Comparison of ENCODE assay signal across 30 cellular contexts in genomic region chr5:175380701-175381100, GRCh38.
"Had no signal": no experiment of that assay in that cellular context is flagged by ENCODE, and none has a peak within 500 bp of the region (broad histone marks: within the 10 kb centered on the region; RNA-seq: fewer than 3 reads in every experiment).

No MANE protein-coding gene starts in this region.

- H3K4me2 ChIP-seq: neural progenitor cell, smooth muscle cell had no signal

- H3K36me3 ChIP-seq: left lung, lower lobe of right lung, neural progenitor cell, neutrophil, right atrium auricular region, right lobe of liver, thyroid gland, transverse colon, upper lobe of left lung, vagina had no signal

- H3K27ac Mint-ChIP-seq: immature natural killer cell; mesothelial cell of epicardium; naive B cell; natural killer cell; nephron progenitor cell; neural progenitor cell; stimulated activated memory B cell treated with anti-CD40 and anti-IgM and Interleukin-4, amounts not matched to agents 10 μg/mL and 1 μg/mL and 100 μg/mL, for 72 hours; stimulated activated naive CD8-positive, alpha-beta T cell treated with anti-CD3 and anti-CD28 coated beads, Interleukin-15, amount 100 ng/mL, for 72 hours had no signal

- ATAC-seq: left colon; left lung; lower lobe of right lung; natural killer cell; right lobe of liver; stimulated activated memory B cell treated with anti-CD40 and anti-IgM and Interleukin-4, amounts not matched to agents 10 μg/mL and 1 μg/mL and 100 μg/mL, for 72 hours; stimulated activated naive CD8-positive, alpha-beta T cell treated with anti-CD3 and anti-CD28 coated beads, Interleukin-15, amount 100 ng/mL, for 72 hours had no signal

- H3K27ac ChIP-seq: left lung, lower lobe of right lung, neural progenitor cell, neutrophil, parathyroid adenoma, right atrium auricular region, right lobe of liver, thyroid gland, transverse colon, upper lobe of left lung, vagina had no signal

- H3K4me3 ChIP-seq: left lung, lower lobe of right lung, neural progenitor cell, right atrium auricular region, right lobe of liver, smooth muscle cell, thyroid gland, transverse colon, upper lobe of left lung, vagina had no signal

- H3K9ac ChIP-seq: neural progenitor cell, parathyroid adenoma had no signal

- DNase-seq: hypothalamus; immature natural killer cell; kidney; left colon; left lung; lower lobe of right lung; naive B cell; natural killer cell; nephron progenitor cell; occipital lobe; right lobe of liver; stimulated activated CD4-positive, alpha-beta T cell treated with anti-CD3 and anti-CD28 coated beads, Interleukin-1b, Interleukin-23, amount 100 ng/mL, for 48 hours; stimulated activated CD4-positive, alpha-beta T cell treated with anti-CD3 and anti-CD28 coated beads, Interleukin-2, amount 100 ng/mL, for 48 hours; stimulated activated CD4-positive, alpha-beta T cell treated with anti-CD3 and anti-CD28 coated beads, Interleukin-4, amount 100 ng/mL, for 4 hours; stimulated activated CD8-positive, alpha-beta memory T cell treated with anti-CD3 and anti-CD28 coated beads, Interleukin-4, amount 100 ng/mL, for 48 hours; stimulated activated naive CD4-positive, alpha-beta T cell treated with Interleukin-2 at 50 U/mL for 16 hours; stimulated activated naive CD8-positive, alpha-beta T cell treated with anti-CD3 and anti-CD28 coated beads, Interleukin-15, amount 100 ng/mL, for 72 hours; substantia nigra; thyroid gland; transverse colon; upper lobe of left lung had no signal

- H3K79me2 ChIP-seq: parathyroid adenoma had no signal

- H2AFZ ChIP-seq: neural progenitor cell, parathyroid adenoma had no signal

- H3K4me3 Mint-ChIP-seq: immature natural killer cell; mesothelial cell of epicardium; naive B cell; natural killer cell; nephron progenitor cell; neural progenitor cell; stimulated activated memory B cell treated with anti-CD40 and anti-IgM and Interleukin-4, amounts not matched to agents 10 μg/mL and 1 μg/mL and 100 μg/mL, for 72 hours; stimulated activated naive CD8-positive, alpha-beta T cell treated with anti-CD3 and anti-CD28 coated beads, Interleukin-15, amount 100 ng/mL, for 72 hours had no signal

- H3K27me3 ChIP-seq: left lung, neural progenitor cell, neutrophil, right atrium auricular region, right lobe of liver, thyroid gland, transverse colon, upper lobe of left lung, vagina had no signal

- H3K4me1 Mint-ChIP-seq: immature natural killer cell; naive B cell; natural killer cell; stimulated activated memory B cell treated with anti-CD40 and anti-IgM and Interleukin-4, amounts not matched to agents 10 μg/mL and 1 μg/mL and 100 μg/mL, for 72 hours; stimulated activated naive CD8-positive, alpha-beta T cell treated with anti-CD3 and anti-CD28 coated beads, Interleukin-15, amount 100 ng/mL, for 72 hours had no signal

- H3K9me3 Mint-ChIP-seq: immature natural killer cell; natural killer cell; neural progenitor cell; stimulated activated naive CD8-positive, alpha-beta T cell treated with anti-CD3 and anti-CD28 coated beads, Interleukin-15, amount 100 ng/mL, for 72 hours had no signal

- H3K4me1 ChIP-seq: left lung, lower lobe of right lung, parathyroid adenoma, right atrium auricular region, right lobe of liver, thyroid gland, upper lobe of left lung had no signal

- H3K36me3 Mint-ChIP-seq: immature natural killer cell; mesothelial cell of epicardium; naive B cell; natural killer cell; neural progenitor cell; stimulated activated memory B cell treated with anti-CD40 and anti-IgM and Interleukin-4, amounts not matched to agents 10 μg/mL and 1 μg/mL and 100 μg/mL, for 72 hours had no signal

- H3K9me3 ChIP-seq: left lung, lower lobe of right lung, neutrophil, right atrium auricular region, right lobe of liver, thyroid gland, transverse colon, upper lobe of left lung, vagina had no signal

- FAIRE-seq: islet of Langerhans, kidney had no signal
